In the genomic region with DNA sequence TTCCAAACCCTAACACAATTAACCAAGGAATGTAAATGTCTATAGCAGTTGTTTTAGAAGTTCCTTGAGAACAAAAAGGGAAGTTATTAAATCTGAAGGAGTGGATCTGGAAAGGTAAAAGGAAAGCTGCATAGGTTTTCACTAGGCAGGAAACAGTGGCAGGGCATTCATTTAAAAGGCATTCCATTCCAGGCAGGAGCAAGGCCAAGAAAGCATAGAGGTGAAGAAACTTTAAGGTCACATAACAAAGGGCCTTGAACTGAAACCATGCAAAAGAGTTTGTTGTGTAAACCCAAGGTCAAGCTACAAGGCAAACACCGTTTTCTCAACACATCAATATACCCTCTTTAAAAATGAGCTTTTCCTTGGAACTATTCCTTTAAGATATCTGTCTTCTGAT, we compare ENCODE assay signal across 8 cellular contexts. TPM values are rescaled to one million over a fixed set of nuclear protein-coding genes. Genes with fewer than 3 reads are reported as not detected.
DNase-seq lines count a peak whose midpoint lies in the region; FAIRE-seq and TF ChIP-seq lines count a peak whose summit lies in the region.

No MANE protein-coding gene starts in this region.

- peak overlapping the region; percentile 94 for H3K4me2 ChIP-seq in astrocyte (ENCODE audit: low read length)

- peak overlapping the region; percentile 92 for H3K4me3 Mint-ChIP-seq in activated CD4-positive, alpha-beta T cell treated with anti-CD3 and anti-CD28 coated beads, Interleukin-2, amount 10 ng/mL, durations not matched to agents 24 days and 14 days
- peak overlapping the region; percentile 95 for H3K4me3 Mint-ChIP-seq in astrocyte (ENCODE audit: unreplicated experiment)

- FAIRE-seq in astrocyte (lab: Jason Lieb, UNC): no peak

- no peaks in the 10 kb centered on the region for H3K27me3 Mint-ChIP-seq in activated CD4-positive, alpha-beta T cell treated with anti-CD3 and anti-CD28 coated beads, Interleukin-2, amount 10 ng/mL, durations not matched to agents 24 days and 14 days
- no peaks in the 10 kb centered on the region for H3K27me3 Mint-ChIP-seq in astrocyte (ENCODE audit: low read depth, unreplicated experiment)

- H2AFZ ChIP-seq in astrocyte (ENCODE audit: low read depth, low read length): peak overlapping the region; percentile 85

- peak overlapping the region; percentile 90 for H3K27ac Mint-ChIP-seq in activated CD4-positive, alpha-beta T cell treated with anti-CD3 and anti-CD28 coated beads, Interleukin-2, amount 10 ng/mL, durations not matched to agents 24 days and 14 days
- H3K27ac Mint-ChIP-seq in astrocyte (ENCODE audit: unreplicated experiment): peak overlapping the region; percentile 99

- H3K79me2 ChIP-seq in astrocyte (ENCODE audit: insufficient read depth, low read length): peaks cover 49% of the 10 kb centered on the region

- peaks cover 31% of the 10 kb centered on the region for H3K4me1 Mint-ChIP-seq in activated CD4-positive, alpha-beta T cell treated with anti-CD3 and anti-CD28 coated beads, Interleukin-2, amount 10 ng/mL, durations not matched to agents 24 days and 14 days
- peaks cover 26% of the 10 kb centered on the region for H3K4me1 Mint-ChIP-seq in astrocyte (ENCODE audit: low read depth, unreplicated experiment)

- no peaks in the 10 kb centered on the region for H3K36me3 ChIP-seq in astrocyte (ENCODE audit: insufficient read depth, low read length)
- no peaks in the 10 kb centered on the region for H3K36me3 ChIP-seq in kidney epithelial cell (ENCODE audit: control insufficient read depth, insufficient read depth, low read length)
- H3K36me3 ChIP-seq in stomach smooth muscle (ENCODE audit: control insufficient read depth in 2 of 2, insufficient read depth in 2 of 2, low read length in 2 of 2): no peaks in the 10 kb centered on the region

- H3K4me3 ChIP-seq in astrocyte (ENCODE audit: insufficient read depth, low read depth, low read length) (peak overlapping the region; percentile 94), kidney epithelial cell (ENCODE audit: low read depth, low read length) (peak overlapping the region; percentile 98), stomach smooth muscle (ENCODE audit: low read length in 2 of 2) (peak overlapping the region; percentile 89 to 91)

- intact Hi-C loops in activated CD4-positive, alpha-beta T cell treated with anti-CD3 and anti-CD28 coated beads, Interleukin-2, amount 10 ng/mL, durations not matched to agents 24 days and 14 days (cut with micrococcal nuclease): loop anchor here (1.0 to 10.0 kb wide), 2 partner anchors 233 to 270 kb away; a partner anchor contains a TSS

- peaks cover 8% of the 10 kb centered on the region for H3K36me3 Mint-ChIP-seq in activated CD4-positive, alpha-beta T cell treated with anti-CD3 and anti-CD28 coated beads, Interleukin-2, amount 10 ng/mL, durations not matched to agents 24 days and 14 days (ENCODE audit: low read depth)
- no peaks in the 10 kb centered on the region for H3K36me3 Mint-ChIP-seq in astrocyte (ENCODE audit: low read depth, unreplicated experiment)

- H3K27me3 ChIP-seq in astrocyte (ENCODE audit: insufficient read depth, low read length) (no peaks in the 10 kb centered on the region), kidney epithelial cell (ENCODE audit: control insufficient read depth, insufficient read depth, low read length) (no peaks in the 10 kb centered on the region), stomach smooth muscle (ENCODE audit: control insufficient read depth in 1 of 2, insufficient read depth in 2 of 2, low read length in 2 of 2) (no peaks in the 10 kb centered on the region)

- no peaks in the 10 kb centered on the region for H3K9me3 Mint-ChIP-seq in activated CD4-positive, alpha-beta T cell treated with anti-CD3 and anti-CD28 coated beads, Interleukin-2, amount 10 ng/mL, durations not matched to agents 24 days and 14 days
- H3K9me3 Mint-ChIP-seq in astrocyte (ENCODE audit: unreplicated experiment): no peaks in the 10 kb centered on the region

- no peaks in the 10 kb centered on the region for H4K20me1 ChIP-seq in astrocyte (ENCODE audit: insufficient read depth, low read length)

- no peak for DNase-seq in activated CD4-positive, alpha-beta T cell treated with anti-CD3 and anti-CD28 coated beads, Interleukin-2, amount 10 ng/mL, durations not matched to agents 24 days and 14 days
- DNase-seq in activated CD4-positive, alpha-beta T cell treated with anti-CD3 and anti-CD28 coated beads for 48 hours: no peak
- no peak for DNase-seq in astrocyte (ENCODE audit: low read depth)
- DNase-seq in kidney epithelial cell (ENCODE audit: low read depth): no peak
- DNase-seq in COLO668 (lab: John Stamatoyannopoulos, UW; ENCODE audit: unreplicated experiment): no peak
- no peak for DNase-seq in NCI-H2081 treated with DMSO at 0.1 percent for 48 hours (lab: John Stamatoyannopoulos, UW)
- no peak for DNase-seq in activated CD4-positive, alpha-beta T cell treated with anti-CD3 and anti-CD28 coated beads, Interleukin-2, amount 50 U/mL, for 1 hour

- TF ChIP-seq CTCF in astrocyte (IDR thresholded peaks at IDR 0.05; ENCODE audit: insufficient read depth, low read depth, low read length) (no peak), kidney epithelial cell (IDR thresholded peaks at IDR 0.05; ENCODE audit: insufficient read depth, low read length, poor library complexity, severe bottlenecking) (no peak)

- H3K9me3 ChIP-seq in astrocyte (ENCODE audit: insufficient read depth, low read depth, low read length) (no peaks in the 10 kb centered on the region), stomach smooth muscle (ENCODE audit: control insufficient read depth in 2 of 2, low read length in 2 of 2) (peaks cover 0 to 2% of the 10 kb centered on the region in 2 donors)

- H3K9ac ChIP-seq in astrocyte (ENCODE audit: low read length): peak overlapping the region; percentile 99
- peak overlapping the region; percentile 92 to 97 for H3K9ac ChIP-seq in stomach smooth muscle (ENCODE audit: low read length in 2 of 2)

- H3K27ac ChIP-seq in astrocyte (ENCODE audit: low read depth, low read length) (peak overlapping the region; percentile 99), stomach smooth muscle (ENCODE audit: low read length) (peak overlapping the region; percentile 91)

- H3K4me1 ChIP-seq in astrocyte (ENCODE audit: insufficient read depth, low read length) (peaks cover 16% of the 10 kb centered on the region), stomach smooth muscle (ENCODE audit: control insufficient read depth, insufficient read depth, low read length) (no peaks in the 10 kb centered on the region)

RNA-seq across cellular contexts. Expression of a gene that starts 0.8 kb away (rescaled TPM):
- total RNA-seq in activated CD4-positive, alpha-beta T cell treated with anti-CD3 and anti-CD28 coated beads, Interleukin-2, amount 10 ng/mL, durations not matched to agents 24 days and 14 days: 26.3 and 26.6 TPM in 2 replicates
- total RNA-seq in astrocyte (16.0 and 19.0 TPM in 2 replicates), kidney epithelial cell (7.5 and 10.2 TPM in 2 replicates)
